Comparison of ENCODE assay signal across 23 cellular contexts in genomic region chr11:126491092-126491491, GRCh38.
DNase-seq lines count a peak whose midpoint lies in the region; ATAC-seq and TF ChIP-seq lines count a peak whose summit lies in the region.
"Had no signal": no experiment of that assay in that cellular context is flagged by ENCODE, and none has a peak within 500 bp of the region (broad histone marks: within the 10 kb centered on the region; RNA-seq: fewer than 3 reads in every experiment).

No MANE protein-coding gene starts in this region.

- no peak for TF ChIP-seq CTCF in endodermal cell (conservative IDR thresholded peaks at IDR 0.05)
- no peak for TF ChIP-seq CTCF in sigmoid colon (IDR thresholded peaks at IDR 0.05)

- no peak overlapping the region for H3K4me3 Mint-ChIP-seq in endodermal cell
- H3K4me3 Mint-ChIP-seq: activated CD8-positive, alpha-beta memory T cell treated with anti-CD3 and anti-CD28 coated beads, Interleukin-2, amount 10 ng/mL, durations not matched to agents 7 days and 5 days; activated naive CD8-positive, alpha-beta T cell; HFFc6 had no signal

- no peak overlapping the region for H3K27ac Mint-ChIP-seq in endodermal cell
- H3K27ac Mint-ChIP-seq: activated CD8-positive, alpha-beta memory T cell treated with anti-CD3 and anti-CD28 coated beads, Interleukin-2, amount 10 ng/mL, durations not matched to agents 7 days and 5 days; activated naive CD8-positive, alpha-beta T cell; HFFc6 had no signal

- H3K27me3 ChIP-seq in endodermal cell (ENCODE audit: control insufficient read depth, insufficient read depth, low read length, poor library complexity, severe bottlenecking) = no peaks in the 10 kb centered on the region
- H3K27me3 ChIP-seq in sigmoid colon = no peaks in the 10 kb centered on the region
- H3K27me3 ChIP-seq: dorsolateral prefrontal cortex, SJSA1 had no signal

- no peak for TF ChIP-seq POLR2A in sigmoid colon (IDR thresholded peaks at IDR 0.05)

- no peaks in the 10 kb centered on the region for H3K9me3 Mint-ChIP-seq in endodermal cell
- H3K9me3 Mint-ChIP-seq: HFFc6 had no signal

- ATAC-seq in left colon (no peak), HG03571 (IDR thresholded peaks at IDR 0.05; ENCODE audit: unreplicated experiment) (no peak), GM21381 (IDR thresholded peaks at IDR 0.05; ENCODE audit: unreplicated experiment) (no peak)
- ATAC-seq: activated CD8-positive, alpha-beta memory T cell treated with anti-CD3 and anti-CD28 coated beads, Interleukin-2, amount 10 ng/mL, durations not matched to agents 7 days and 5 days; GM12878; heart right ventricle; lower lobe of right lung had no signal

- intact Hi-C loops in sigmoid colon (cut with DNase I) (no loop called here), left colon (cut with DNase I, micrococcal nuclease) (no loop called here)

- peaks cover 34% of the 10 kb centered on the region for H3K4me1 Mint-ChIP-seq in endodermal cell
- H3K4me1 Mint-ChIP-seq: activated CD8-positive, alpha-beta memory T cell treated with anti-CD3 and anti-CD28 coated beads, Interleukin-2, amount 10 ng/mL, durations not matched to agents 7 days and 5 days had no signal

- no peak for TF ChIP-seq EP300 in sigmoid colon (IDR thresholded peaks at IDR 0.05)

- WGBS in endodermal cell (ENCODE audit: insufficient coverage in 1 of 2, insufficient read length in 1 of 2), 2 experiments = 90 to 96% methylated on average over 8 to 13 of the region's 13 CpGs
- WGBS in sigmoid colon, 2 donors = 47 to 74% methylated on average over 13 of the region's 13 CpGs

- H3K4me3 ChIP-seq in endodermal cell (ENCODE audit: low read length) = no peak overlapping the region
- no peak overlapping the region for H3K4me3 ChIP-seq in sigmoid colon
- H3K4me3 ChIP-seq: dorsolateral prefrontal cortex, GM12878, heart right ventricle, lower lobe of right lung, SJSA1 had no signal

- H3K9ac ChIP-seq in endodermal cell (ENCODE audit: extremely low read depth, low read length, poor library complexity, severe bottlenecking) = no peak overlapping the region

- no peaks in the 10 kb centered on the region for H3K36me3 ChIP-seq in endodermal cell (ENCODE audit: control insufficient read depth, insufficient read depth, low read length)
- no peaks in the 10 kb centered on the region for H3K36me3 ChIP-seq in sigmoid colon
- H3K36me3 ChIP-seq: heart right ventricle, lower lobe of right lung, SJSA1 had no signal

- peaks cover 11% of the 10 kb centered on the region for H3K4me1 ChIP-seq in endodermal cell (ENCODE audit: control insufficient read depth, insufficient read depth, low read length)
- peaks cover 0 to under 1% (median 0%) of the 10 kb centered on the region in 4 donors for H3K4me1 ChIP-seq in sigmoid colon
- H3K4me1 ChIP-seq: heart right ventricle, lower lobe of right lung, SJSA1 had no signal

- no peak overlapping the region for H3K27ac ChIP-seq in endodermal cell (ENCODE audit: low read depth, low read length)
- H3K27ac ChIP-seq in sigmoid colon = no peak overlapping the region
- H3K27ac ChIP-seq: dorsolateral prefrontal cortex, heart right ventricle, lower lobe of right lung, SJSA1 had no signal

- H3K27me3 Mint-ChIP-seq in endodermal cell (ENCODE audit: insufficient read depth) = peaks cover 2% of the 10 kb centered on the region
- H3K27me3 Mint-ChIP-seq: activated naive CD8-positive, alpha-beta T cell had no signal

- DNase-seq in NCI-H748 (lab: John Stamatoyannopoulos, UW; ENCODE audit: unreplicated experiment) = peak; percentile 31
- no peak for DNase-seq in NCI-H748 treated with DMSO at 0.1 percent for 48 hours (lab: John Stamatoyannopoulos, UW)
- DNase-seq in NCI-H2107 (lab: John Stamatoyannopoulos, UW) = peak; percentile 18
- peak; percentile 77 for DNase-seq in endodermal cell
- peak; percentile 40 for DNase-seq in sigmoid colon
- no peak for DNase-seq in left colon
- DNase-seq: activated CD4-positive, alpha-beta T cell treated with anti-CD3 and anti-CD28 coated beads for 48 hours; activated CD8-positive, alpha-beta memory T cell treated with anti-CD3 and anti-CD28 coated beads, Interleukin-2, amount 10 ng/mL, durations not matched to agents 7 days and 5 days; AML-193; central memory CD4-positive, alpha-beta T cell; DMS79; heart right ventricle; HFFc6; lower lobe of right lung; NCI-H1105; NCI-H226; trophoblast cell had no signal

- no peaks in the 10 kb centered on the region for H3K36me3 Mint-ChIP-seq in endodermal cell (ENCODE audit: low read depth)
- H3K36me3 Mint-ChIP-seq: activated CD8-positive, alpha-beta memory T cell treated with anti-CD3 and anti-CD28 coated beads, Interleukin-2, amount 10 ng/mL, durations not matched to agents 7 days and 5 days; activated naive CD8-positive, alpha-beta T cell had no signal

- H3K9me3 ChIP-seq in endodermal cell (ENCODE audit: control insufficient read depth, low read length) (no peaks in the 10 kb centered on the region), sigmoid colon (no peaks in the 10 kb centered on the region)
- H3K9me3 ChIP-seq: heart right ventricle, lower lobe of right lung, SJSA1 had no signal

Comparison
In these comparisons a context has a peak if more than half of its experiments do, and no peak if none do; other contexts are left out.
1. DNase-seq: peak in NCI-H748 (single experiment), NCI-H2107 (single experiment), endodermal cell (single experiment) and sigmoid colon (single experiment); none in NCI-H748 treated with DMSO at 0.1 percent for 48 hours (single experiment) and left colon (0 of 2).